In the genomic region with DNA sequence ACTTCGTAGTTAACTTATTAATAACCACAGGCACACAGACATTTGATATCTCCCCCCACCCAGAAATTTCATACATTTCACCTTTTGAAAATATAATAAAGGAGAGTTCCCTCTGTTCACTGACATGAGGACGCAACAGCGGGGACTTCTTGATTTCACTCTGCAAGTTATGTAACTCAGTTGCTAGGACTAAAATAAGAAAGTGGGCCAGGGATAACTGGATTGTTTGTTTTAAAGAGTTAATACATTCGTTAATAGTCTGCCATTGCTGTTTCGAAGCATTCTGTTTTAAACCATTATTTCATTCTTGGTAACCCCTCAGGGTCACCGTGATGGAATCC, we compare ENCODE assay signal across 9 cellular contexts. TPM values are rescaled to one million over a fixed set of nuclear protein-coding genes. Genes with fewer than 3 reads are reported as not detected.
DNase-seq lines count a peak whose midpoint lies in the region; ATAC-seq and TF ChIP-seq lines count a peak whose summit lies in the region.
"Had no signal": no experiment of that assay in that cellular context is flagged by ENCODE, and none has a peak within 500 bp of the region (broad histone marks: within the 10 kb centered on the region; RNA-seq: fewer than 3 reads in every experiment).

No MANE protein-coding gene starts in this region.

- H3K36me3 ChIP-seq in heart right ventricle (peaks cover 0 to 13% (median 0%) of the 10 kb centered on the region in 9 donors), aorta (ENCODE audit: control insufficient read depth in 1 of 2, insufficient read depth in 2 of 2, low read length in 1 of 2) (no peaks in the 10 kb centered on the region)

- H3K4me3 ChIP-seq in heart right ventricle (peak overlapping the region; percentile 80 to 97 (median 90)), astrocyte of the cerebellum (ENCODE audit: low read depth, low read length) (peak overlapping the region; percentile 89), aorta (ENCODE audit: low read length in 2 of 2) (peak overlapping the region; percentile 87 to 91)

- H3K4me1 ChIP-seq in heart right ventricle (peaks cover 5 to 61% (median 46%) of the 10 kb centered on the region in 9 donors), aorta (ENCODE audit: control insufficient read depth in 1 of 2, insufficient read depth in 2 of 2, low read length in 2 of 2) (peaks cover 0 to 4% of the 10 kb centered on the region in 2 donors)

- H3K27ac ChIP-seq in heart right ventricle = peak overlapping the region in 9 of 10 donors; percentile 86 to 98 (median 97)
- no peak overlapping the region for H3K27ac ChIP-seq in aorta (ENCODE audit: low read depth in 1 of 2, low read length in 2 of 2)

- no peak for DNase-seq in heart right ventricle
- DNase-seq in Right ventricle myocardium superior = no peak
- no peak for DNase-seq in astrocyte of the cerebellum (ENCODE audit: low read depth)
- DNase-seq in memory B cell (ENCODE audit: low spot score in 2 of 2) = no peak
- no peak for DNase-seq in aorta
- DNase-seq in glomerular visceral epithelial cell (ENCODE audit: extremely low spot score) = no peak
- DNase-seq in SHP77 treated with DMSO at 0.1 percent for 48 hours (lab: John Stamatoyannopoulos, UW) = no peak
- DNase-seq: NCI-H187 had no signal

- no peak overlapping the region for H3K27ac Mint-ChIP-seq in memory B cell

- intact Hi-C loops in heart right ventricle (cut with DNase I) (loop anchor here in 2 of 10 donors (5.0 kb wide), 1 partner anchor 136 kb away; a partner anchor contains a TSS), Right ventricle myocardium superior (cut with DNase I) (loop anchor here (10.0 kb wide), 1 partner anchor 139 kb away; a partner anchor contains a TSS), aorta (cut with DNase I) (loop anchor here in 1 of 2 donors (10.0 kb wide), 1 partner anchor 139 kb away; a partner anchor contains a TSS)

- H3K9me3 ChIP-seq in heart right ventricle (no peaks in the 10 kb centered on the region), aorta (ENCODE audit: control insufficient read depth, low read length) (no peaks in the 10 kb centered on the region)

- no peaks in the 10 kb centered on the region for H3K27me3 Mint-ChIP-seq in memory B cell

- in situ Hi-C loops in astrocyte of the cerebellum (cut with HindIII; ENCODE audit: low sequenced_read_pairs) = loop anchor here (10.0 kb wide), 1 partner anchor 139 kb away; a partner anchor contains a TSS

- peaks cover 4% of the 10 kb centered on the region for H3K36me3 Mint-ChIP-seq in memory B cell

- whole genome bisulfite sequencing in heart right ventricle, 2 donors = 21 to 31% methylated on average over 6 of the region's 6 CpGs
- WGBS in aorta, 2 donors = 14 to 20% methylated on average over 6 of the region's 6 CpGs

- TF ChIP-seq CTCF in heart right ventricle (IDR thresholded peaks at IDR 0.05) = no peak
- TF ChIP-seq CTCF in astrocyte of the cerebellum (IDR thresholded peaks at IDR 0.05; ENCODE audit: low read depth, low read length, missing control alignments) = no peak

- peaks cover 8% of the 10 kb centered on the region for H3K4me1 Mint-ChIP-seq in memory B cell

- peak overlapping the region; percentile 99 for H3K4me3 Mint-ChIP-seq in memory B cell

- ATAC-seq in heart right ventricle (no peak), Right ventricle myocardium superior (ENCODE audit: poor library complexity) (no peak), memory B cell (ENCODE audit: low read depth) (no peak), aorta (ENCODE audit: low FRiP score) (no peak), GM18517 (IDR thresholded peaks at IDR 0.05; ENCODE audit: unreplicated experiment) (no peak)

- H3K9me3 Mint-ChIP-seq in memory B cell = no peaks in the 10 kb centered on the region

- H3K27me3 ChIP-seq in heart right ventricle = no peaks in the 10 kb centered on the region
- H3K27me3 ChIP-seq in aorta (ENCODE audit: control insufficient read depth in 1 of 2, insufficient read depth in 2 of 2, low read length in 1 of 2) = no peaks in the 10 kb centered on the region

RNA-seq across cellular contexts. Expression of a gene that starts 1.2 kb away (rescaled TPM):
- total RNA-seq in heart right ventricle (10 to 100 TPM; 45.2 to 72.2 (median 48.5) TPM), Right ventricle myocardium superior (61.0 TPM), aorta (10 to 100 TPM; 36.0 to 42.0 TPM)
- polyA plus RNA-seq in heart right ventricle (10 to 100 TPM; 32.5 to 76.6 TPM), aorta (10 to 100 TPM; 28.5 to 38.9 TPM)

Comparison
In these comparisons a context has a peak if more than half of its experiments do, and no peak if none do; other contexts are left out.
1. H3K27ac ChIP-seq: peak in heart right ventricle (9 of 10); none in aorta (0 of 2).
2. Peak in every context shown above with its lines, with median percentiles within 50 percentile points of each other: H3K4me3 ChIP-seq.